Comparison of ENCODE assay signal across 1 cellular context in the genomic region with DNA sequence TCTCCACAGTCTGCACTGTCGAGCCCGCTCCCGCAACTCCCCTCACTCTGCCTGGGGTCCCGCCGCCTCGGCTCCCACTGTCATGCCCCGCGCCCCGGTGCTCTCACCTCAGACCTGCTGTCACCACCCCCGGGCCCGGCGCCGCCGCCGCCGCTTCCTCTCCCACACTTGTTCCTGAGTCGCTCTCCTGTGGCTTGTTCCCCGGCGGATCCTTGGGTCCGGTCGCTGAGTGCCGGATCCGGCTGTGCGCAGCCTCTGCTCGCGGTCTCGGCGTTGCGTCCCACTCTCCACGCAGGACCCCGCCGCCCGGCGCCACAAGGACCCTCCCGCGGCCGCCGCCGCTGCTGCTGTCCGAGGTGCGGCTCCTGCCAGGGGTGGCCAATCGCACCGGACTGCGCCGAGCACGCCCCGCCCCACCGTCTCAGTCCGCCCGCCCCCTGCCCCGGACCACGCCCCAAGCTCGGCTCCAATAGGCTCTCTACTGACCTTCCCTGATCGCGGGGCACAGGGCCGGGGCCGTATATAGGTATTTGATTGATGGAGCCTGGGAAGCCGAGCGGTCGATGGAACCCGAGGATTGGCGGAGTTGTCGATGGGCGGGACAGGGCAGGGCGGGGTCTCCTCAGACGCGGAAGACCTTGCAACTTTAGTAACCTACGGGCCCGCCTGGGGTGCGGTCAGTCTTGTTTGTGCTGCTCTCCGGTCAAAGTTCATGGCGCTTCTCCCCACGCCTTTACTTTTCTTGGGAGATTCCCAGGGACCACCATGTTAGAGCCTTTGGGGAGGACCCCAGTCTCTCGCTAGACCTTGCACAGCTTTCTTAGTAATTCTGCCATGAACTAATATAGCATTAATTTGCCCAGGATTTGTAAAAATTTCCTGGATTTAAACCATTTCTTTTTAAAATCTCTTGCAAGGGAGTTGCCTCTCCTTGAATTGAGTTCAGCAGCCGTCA.
TF ChIP-seq lines count a peak whose summit lies in the region.

A gene (minus strand): TSS at position 367 of the 955 bp plus-strand sequence. CDS start 117,340 bp downstream, outside the sequence.

TF ChIP-seq in GM12878, 131 proteins besides CTCF, POLR2A, EP300 and RAD21 (continued from another document):
- TF ChIP-seq, protein P1, sequence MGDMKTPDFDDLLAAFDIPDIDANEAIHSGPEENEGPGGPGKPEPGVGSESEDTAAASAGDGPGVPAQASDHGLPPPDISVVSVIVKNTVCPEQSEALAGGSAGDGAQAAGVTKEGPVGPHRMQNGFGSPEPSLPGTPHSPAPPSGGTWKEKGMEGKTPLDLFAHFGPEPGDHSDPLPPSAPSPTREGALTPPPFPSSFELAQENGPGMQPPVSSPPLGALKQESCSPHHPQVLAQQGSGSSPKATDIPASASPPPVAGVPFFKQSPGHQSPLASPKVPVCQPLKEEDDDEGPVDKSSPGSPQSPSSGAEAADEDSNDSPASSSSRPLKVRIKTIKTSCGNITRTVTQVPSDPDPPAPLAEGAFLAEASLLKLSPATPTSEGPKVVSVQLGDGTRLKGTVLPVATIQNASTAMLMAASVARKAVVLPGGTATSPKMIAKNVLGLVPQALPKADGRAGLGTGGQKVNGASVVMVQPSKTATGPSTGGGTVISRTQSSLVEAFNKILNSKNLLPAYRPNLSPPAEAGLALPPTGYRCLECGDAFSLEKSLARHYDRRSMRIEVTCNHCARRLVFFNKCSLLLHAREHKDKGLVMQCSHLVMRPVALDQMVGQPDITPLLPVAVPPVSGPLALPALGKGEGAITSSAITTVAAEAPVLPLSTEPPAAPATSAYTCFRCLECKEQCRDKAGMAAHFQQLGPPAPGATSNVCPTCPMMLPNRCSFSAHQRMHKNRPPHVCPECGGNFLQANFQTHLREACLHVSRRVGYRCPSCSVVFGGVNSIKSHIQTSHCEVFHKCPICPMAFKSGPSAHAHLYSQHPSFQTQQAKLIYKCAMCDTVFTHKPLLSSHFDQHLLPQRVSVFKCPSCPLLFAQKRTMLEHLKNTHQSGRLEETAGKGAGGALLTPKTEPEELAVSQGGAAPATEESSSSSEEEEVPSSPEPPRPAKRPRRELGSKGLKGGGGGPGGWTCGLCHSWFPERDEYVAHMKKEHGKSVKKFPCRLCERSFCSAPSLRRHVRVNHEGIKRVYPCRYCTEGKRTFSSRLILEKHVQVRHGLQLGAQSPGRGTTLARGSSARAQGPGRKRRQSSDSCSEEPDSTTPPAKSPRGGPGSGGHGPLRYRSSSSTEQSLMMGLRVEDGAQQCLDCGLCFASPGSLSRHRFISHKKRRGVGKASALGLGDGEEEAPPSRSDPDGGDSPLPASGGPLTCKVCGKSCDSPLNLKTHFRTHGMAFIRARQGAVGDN (IDR thresholded peaks at IDR 0.05) = peak; percentile 67
- peak; percentile 86 for TF ChIP-seq SIN3A (IDR thresholded peaks at IDR 0.05; ENCODE audit: low read depth, low read length)
- TF ChIP-seq, protein P2, sequence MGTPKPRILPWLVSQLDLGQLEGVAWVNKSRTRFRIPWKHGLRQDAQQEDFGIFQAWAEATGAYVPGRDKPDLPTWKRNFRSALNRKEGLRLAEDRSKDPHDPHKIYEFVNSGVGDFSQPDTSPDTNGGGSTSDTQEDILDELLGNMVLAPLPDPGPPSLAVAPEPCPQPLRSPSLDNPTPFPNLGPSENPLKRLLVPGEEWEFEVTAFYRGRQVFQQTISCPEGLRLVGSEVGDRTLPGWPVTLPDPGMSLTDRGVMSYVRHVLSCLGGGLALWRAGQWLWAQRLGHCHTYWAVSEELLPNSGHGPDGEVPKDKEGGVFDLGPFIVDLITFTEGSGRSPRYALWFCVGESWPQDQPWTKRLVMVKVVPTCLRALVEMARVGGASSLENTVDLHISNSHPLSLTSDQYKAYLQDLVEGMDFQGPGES (IDR thresholded peaks at IDR 0.05) = no peak
- peak; percentile 93; the same call in 1 of the 2 replicates for TF ChIP-seq ASH2L (IDR thresholded peaks at IDR 0.05; ENCODE audit: borderline replicate concordance, low read depth)
- TF ChIP-seq NR2C1 (IDR thresholded peaks at IDR 0.05) = peak; percentile 87
- peak; percentile 58; the same call in 1 of the 2 replicates for TF ChIP-seq RFX5 (IDR thresholded peaks at IDR 0.05; ENCODE audit: low read depth, low read length)
- TF ChIP-seq, protein P3, sequence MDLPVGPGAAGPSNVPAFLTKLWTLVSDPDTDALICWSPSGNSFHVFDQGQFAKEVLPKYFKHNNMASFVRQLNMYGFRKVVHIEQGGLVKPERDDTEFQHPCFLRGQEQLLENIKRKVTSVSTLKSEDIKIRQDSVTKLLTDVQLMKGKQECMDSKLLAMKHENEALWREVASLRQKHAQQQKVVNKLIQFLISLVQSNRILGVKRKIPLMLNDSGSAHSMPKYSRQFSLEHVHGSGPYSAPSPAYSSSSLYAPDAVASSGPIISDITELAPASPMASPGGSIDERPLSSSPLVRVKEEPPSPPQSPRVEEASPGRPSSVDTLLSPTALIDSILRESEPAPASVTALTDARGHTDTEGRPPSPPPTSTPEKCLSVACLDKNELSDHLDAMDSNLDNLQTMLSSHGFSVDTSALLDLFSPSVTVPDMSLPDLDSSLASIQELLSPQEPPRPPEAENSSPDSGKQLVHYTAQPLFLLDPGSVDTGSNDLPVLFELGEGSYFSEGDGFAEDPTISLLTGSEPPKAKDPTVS (IDR thresholded peaks at IDR 0.05; ENCODE audit: low read depth, low read length) = no peak
- TF ChIP-seq TAF1 (IDR thresholded peaks at IDR 0.05; ENCODE audit: borderline replicate concordance, low read depth, low read length) = peak; percentile 98
- TF ChIP-seq EED (IDR thresholded peaks at IDR 0.05; ENCODE audit: low read depth) = no peak
- peak; percentile 49 for TF ChIP-seq SIX5 (IDR thresholded peaks at IDR 0.05; ENCODE audit: low read depth, low read length, severe bottlenecking)
- TF ChIP-seq YBX1 (IDR thresholded peaks at IDR 0.05) = no peak
- TF ChIP-seq MXI1 (IDR thresholded peaks at IDR 0.05; ENCODE audit: low read depth, low read length) = peak; percentile 41
- TF ChIP-seq EGR1 (IDR thresholded peaks at IDR 0.05; ENCODE audit: borderline replicate concordance in 1 of 2, low read depth in 2 of 2, low read length in 2 of 2) = peak in 1 of 2 experiments; percentile 45; a peak in 1 of 3 replicates
- peak; percentile 91 for TF ChIP-seq PML (IDR thresholded peaks at IDR 0.05; ENCODE audit: low read length)
- peak; percentile 43; the same call in 1 of the 2 replicates for TF ChIP-seq TBL1XR1 (IDR thresholded peaks at IDR 0.05; ENCODE audit: low read depth, low read length)
- TF ChIP-seq DPF2 (IDR thresholded peaks at IDR 0.05) = peak; percentile 68
- TF ChIP-seq LARP7 (IDR thresholded peaks at IDR 0.05) = peak; percentile 78; the same call in 1 of the 2 replicates
- TF ChIP-seq GATAD2B (conservative IDR thresholded peaks at IDR 0.05; ENCODE audit: low read depth) = peak; percentile 83
- TF ChIP-seq SMARCA5 (IDR thresholded peaks at IDR 0.05) = peak; percentile 77; the same call in 1 of the 2 replicates
- 0 out of 2 replicates have a peak, but pooled peaks have one; percentile 22 for TF ChIP-seq CBX5 (IDR thresholded peaks at IDR 0.05; ENCODE audit: low read depth)
- 0 out of 2 replicates have a peak, but pooled peaks have one; percentile 6 for TF ChIP-seq CHD1 (IDR thresholded peaks at IDR 0.05; ENCODE audit: low read depth, low read length)
